In the genomic region with DNA sequence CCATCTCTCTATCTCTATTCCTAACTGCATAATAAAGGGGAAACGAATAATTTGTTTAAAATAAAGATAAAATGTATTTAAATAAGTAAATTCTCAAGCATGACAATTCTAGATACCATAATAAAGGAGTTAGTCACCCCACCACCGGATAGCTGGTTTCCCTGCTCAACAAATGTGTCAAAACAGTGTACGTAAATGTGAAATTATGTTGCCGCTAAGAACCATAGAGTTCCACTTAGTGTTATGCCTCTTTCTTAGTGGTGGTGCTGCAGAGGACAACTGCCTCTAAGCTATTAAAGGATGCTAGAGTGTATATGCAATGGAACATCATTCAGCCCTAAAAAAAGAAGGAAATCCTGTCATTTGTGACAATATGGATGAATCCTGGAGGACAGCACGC, we compare ENCODE assay signal across 25 cellular contexts. TPM values are rescaled to one million over a fixed set of nuclear protein-coding genes. Genes with fewer than 3 reads are reported as not detected.
A peak's percentile ranks its signal among the peaks of the same experiment; 100 is the strongest.
DNase-seq lines count a peak whose midpoint lies in the region; ATAC-seq, FAIRE-seq and TF ChIP-seq lines count a peak whose summit lies in the region.
"Had no signal": no experiment of that assay in that cellular context is flagged by ENCODE, and none has a peak within 500 bp of the region (broad histone marks: within the 10 kb centered on the region; RNA-seq: fewer than 3 reads in every experiment).

No MANE protein-coding gene starts in this region.

- POLR2A ChIA-PET in K562 (lab: Yijun Ruan, JAX) (interaction anchor here (0.6 to 1.6 kb wide), 5 partner anchors 9 to 189 kb away, joined by 3 to 4 read pairs (median 3); no protein-coding TSS in a partner anchor), PC-3 (lab: Charles Lee; ENCODE audit: unreplicated experiment) (no interaction called here)

- H3K36me3 ChIP-seq in K562 (ENCODE audit: control insufficient read depth, insufficient read depth, low read length) (no peaks in the 10 kb centered on the region), PC-3 (ENCODE audit: low read depth, low read length) (no peaks in the 10 kb centered on the region)
- H3K36me3 ChIP-seq: BE2C; BLaER1 treated with 17β-estradiol and CSF1 and Interleukin-3, amounts not matched to agents 10 nM and 100 nM had no signal

- H3K4me1 ChIP-seq in K562 (replicated peaks in 1 of 2; ENCODE audit: control insufficient read depth in 2 of 2, insufficient read depth in 2 of 2, low read length in 2 of 2) (no peaks in the 10 kb centered on the region; a peak in 1 of 5 replicates), PC-3 (ENCODE audit: insufficient read depth, low read length) (no peaks in the 10 kb centered on the region)
- H3K4me1 ChIP-seq: A549; BE2C; BLaER1 treated with 17β-estradiol and CSF1 and Interleukin-3, amounts not matched to agents 10 nM and 100 nM had no signal

- H4K20me1 ChIP-seq in K562 (replicated peaks; ENCODE audit: control insufficient read depth, insufficient read depth, low read length) (no peaks in the 10 kb centered on the region), PC-3 (ENCODE audit: low read length) (no peaks in the 10 kb centered on the region)
- H4K20me1 ChIP-seq: BLaER1 treated with 17β-estradiol and CSF1 and Interleukin-3, amounts not matched to agents 10 nM and 100 nM had no signal

- FAIRE-seq in K562 (lab: Jason Lieb, UNC), result no peak
- FAIRE-seq: A549, D721Med, G401.6, GM12892, H1 had no signal

- no peaks in the 10 kb centered on the region for H3K9me1 ChIP-seq in K562 (ENCODE audit: control insufficient read depth, insufficient read depth, low read length)

- H3F3A ChIP-seq in PC-3 (ENCODE audit: low read length, unreplicated experiment), result no peaks in the 10 kb centered on the region

- no peak overlapping the region for H3K4me2 ChIP-seq in K562 (ENCODE audit: insufficient read depth, low read length)
- H3K4me2 ChIP-seq in PC-3 (ENCODE audit: low read length), result no peak overlapping the region
- H3K4me2 ChIP-seq: A549; BLaER1 treated with 17β-estradiol and CSF1 and Interleukin-3, amounts not matched to agents 10 nM and 100 nM had no signal

- H3K27ac ChIP-seq in K562 (ENCODE audit: extremely low read depth, low read depth, low read length), result no peak overlapping the region
- H3K27ac ChIP-seq in PC-3 (ENCODE audit: low read length), result no peak overlapping the region
- H3K27ac ChIP-seq: A549; BLaER1 treated with 17β-estradiol and CSF1 and Interleukin-3, amounts not matched to agents 10 nM and 100 nM; GM23248 had no signal

- no peak for TF ChIP-seq POLR2A in K562 (conservative IDR thresholded peaks at IDR 0.05)

- peaks cover 0 to 8% (median 7%) of the 10 kb centered on the region in 3 donors for H3K27me3 Mint-ChIP-seq in immature natural killer cell (ENCODE audit: low read depth in 3 of 3)
- no peaks in the 10 kb centered on the region for H3K27me3 Mint-ChIP-seq in natural killer cell treated with Interleukin-12 subunit alpha and Interleukin-12 subunit beta and Interleukin-15 and Interleukin-18, amount 100 ng/mL, for 72 hours
- H3K27me3 Mint-ChIP-seq: CD4-positive, alpha-beta T cell had no signal

- no peak for TF ChIP-seq RAD21 in K562 (CRISPR knock-in tag; conservative IDR thresholded peaks at IDR 0.05 in 1 of 2, IDR thresholded peaks at IDR 0.05 in 1 of 2)

- BruUV-seq in K562 (replicated peaks; lab: Mats Ljungman, UMichigan), result no TSS peak
- BruUV-seq in PC-3 (replicated peaks; lab: Mats Ljungman, UMichigan), result no TSS peak

- TF ChIP-seq CTCF in K562 (IDR thresholded peaks at IDR 0.05 in 2 of 3, conservative IDR thresholded peaks at IDR 0.05 in 1 of 3; ENCODE audit: insufficient read depth in 2 of 3, low read depth in 1 of 3, low read length in 3 of 3) (no peak), PC-3 (conservative IDR thresholded peaks at IDR 0.05; ENCODE audit: low read depth, low read length) (no peak)

- no peaks in the 10 kb centered on the region for H3K9me2 ChIP-seq in PC-3 (replicated peaks; ENCODE audit: low read length)

- no peak overlapping the region for H2AFZ ChIP-seq in K562 (ENCODE audit: low read depth, low read length)
- H2AFZ ChIP-seq in PC-3 (ENCODE audit: low read length), result no peak overlapping the region
- H2AFZ ChIP-seq: GM23248 had no signal

- 9% methylated on average over 5 of the region's 5 CpGs for WGBS in K562 (ENCODE audit: insufficient coverage, low coverage, missing lambda C conversion rate)

- no peaks in the 10 kb centered on the region for H3K9me3 ChIP-seq in K562 (replicated peaks; ENCODE audit: control insufficient read depth, insufficient read depth, low read depth, low read length)
- no peaks in the 10 kb centered on the region for H3K9me3 ChIP-seq in PC-3 (ENCODE audit: low read length)
- H3K9me3 ChIP-seq: A549; BE2C; BLaER1 treated with 17β-estradiol and CSF1 and Interleukin-3, amounts not matched to agents 10 nM and 100 nM had no signal

- H3K79me2 ChIP-seq in K562 (ENCODE audit: control insufficient read depth, insufficient read depth, low read length) (no peaks in the 10 kb centered on the region), PC-3 (ENCODE audit: low read length) (no peaks in the 10 kb centered on the region)

- ATAC-seq in K562, result no peak
- peak in 1 of 2 donors; percentile 73 for ATAC-seq in natural killer cell treated with Interleukin-12 subunit alpha and Interleukin-12 subunit beta and Interleukin-15 and Interleukin-18, amount 100 ng/mL, for 72 hours
- no peak for ATAC-seq in PC-3
- no peak for ATAC-seq in GM21717 (IDR thresholded peaks at IDR 0.05; ENCODE audit: unreplicated experiment)
- ATAC-seq: A549 had no signal

- CTCF ChIA-PET in K562 (lab: Yijun Ruan, JAX; ENCODE audit: low intra/inter-chr PET ratio) (no interaction called here), PC-3 (lab: Charles Lee) (no interaction called here)

- no peak for TF ChIP-seq EP300 in K562 (IDR thresholded peaks at IDR 0.05; ENCODE audit: low read length)

- DNase-seq in K562 (ENCODE audit: extremely low read depth in 1 of 4, low spot score in 3 of 4), result no peak
- peak in 2 of 3 donors; percentile 43 to 60 for DNase-seq in immature natural killer cell
- no peak for DNase-seq in natural killer cell treated with Interleukin-12 subunit alpha and Interleukin-12 subunit beta and Interleukin-15 and Interleukin-18, amount 100 ng/mL, for 72 hours (ENCODE audit: low spot score)
- no peak for DNase-seq in PC-3
- DNase-seq in cortex of kidney (lab: John Stamatoyannopoulos, UW), result no peak
- DNase-seq: 8988T; ACHN; AML-193; BE2C; CD4-positive, alpha-beta T cell; CD8-positive, alpha-beta memory T cell; DMS 273 treated with DMSO at 0.1 percent for 48 hours; DMS53; DMS79 treated with DMSO at 0.1 percent for 48 hours; GM23248; H7; HCEC 1CT had no signal

- peak overlapping the region; percentile 75 to 87 (median 85) for H3K27ac Mint-ChIP-seq in immature natural killer cell
- H3K27ac Mint-ChIP-seq in natural killer cell treated with Interleukin-12 subunit alpha and Interleukin-12 subunit beta and Interleukin-15 and Interleukin-18, amount 100 ng/mL, for 72 hours, result peak overlapping the region in 1 of 2 donors; percentile 76
- H3K27ac Mint-ChIP-seq: CD14-positive monocyte; CD4-positive, alpha-beta T cell had no signal

- H3K27me3 ChIP-seq in K562 (ENCODE audit: control insufficient read depth in 2 of 2, insufficient read depth in 2 of 2, low read length in 2 of 2), result peaks cover 27 to 48% of the 10 kb centered on the region in 2 experiments; a peak in 4 of 5 replicates
- H3K27me3 ChIP-seq in PC-3 (ENCODE audit: low read length), result no peaks in the 10 kb centered on the region
- H3K27me3 ChIP-seq: BE2C; BLaER1 treated with 17β-estradiol and CSF1 and Interleukin-3, amounts not matched to agents 10 nM and 100 nM had no signal

- H3K4me3 ChIP-seq in K562, result no peak overlapping the region
- no peak overlapping the region for H3K4me3 ChIP-seq in PC-3 (ENCODE audit: low read length)
- H3K4me3 ChIP-seq: A549; BLaER1 treated with 17β-estradiol and CSF1 and Interleukin-3, amounts not matched to agents 10 nM and 100 nM; GM23248 had no signal

- peaks cover 0 to 4% (median 0%) of the 10 kb centered on the region in 3 donors for H3K36me3 Mint-ChIP-seq in immature natural killer cell
- H3K36me3 Mint-ChIP-seq in natural killer cell treated with Interleukin-12 subunit alpha and Interleukin-12 subunit beta and Interleukin-15 and Interleukin-18, amount 100 ng/mL, for 72 hours, result no peaks in the 10 kb centered on the region
- H3K36me3 Mint-ChIP-seq: CD14-positive monocyte; CD8-positive, alpha-beta memory T cell had no signal

- intact Hi-C loops in K562 (cut with micrococcal nuclease) (no loop called here), PC-3 (cut with micrococcal nuclease) (no loop called here)

- no peaks in the 10 kb centered on the region for H3K9me3 Mint-ChIP-seq in immature natural killer cell
- H3K9me3 Mint-ChIP-seq in natural killer cell treated with Interleukin-12 subunit alpha and Interleukin-12 subunit beta and Interleukin-15 and Interleukin-18, amount 100 ng/mL, for 72 hours, result peaks cover 2% of the 10 kb centered on the region
- H3K9me3 Mint-ChIP-seq: CD14-positive monocyte; CD4-positive, alpha-beta T cell; CD8-positive, alpha-beta memory T cell had no signal

- H3K9ac ChIP-seq in K562 (ENCODE audit: insufficient read depth in 1 of 2, low read depth in 2 of 2, low read length in 2 of 2) (no peak overlapping the region), PC-3 (ENCODE audit: low read length) (no peak overlapping the region)
- H3K9ac ChIP-seq: BLaER1 treated with 17β-estradiol and CSF1 and Interleukin-3, amounts not matched to agents 10 nM and 100 nM; GM23248 had no signal

- peaks cover 41 to 49% of the 10 kb centered on the region in 2 donors for H3K4me1 Mint-ChIP-seq in immature natural killer cell
- H3K4me1 Mint-ChIP-seq in natural killer cell treated with Interleukin-12 subunit alpha and Interleukin-12 subunit beta and Interleukin-15 and Interleukin-18, amount 100 ng/mL, for 72 hours (ENCODE audit: low read depth in 2 of 2), result peaks cover 18 to 26% of the 10 kb centered on the region in 2 donors
- H3K4me1 Mint-ChIP-seq: CD14-positive monocyte had no signal

- in situ Hi-C loops in K562 (cut with MboI), result no loop called here

- H3K4me3 Mint-ChIP-seq in immature natural killer cell, result peak overlapping the region in 4 of 5 donors; percentile 29 to 61 (median 59)
- peak overlapping the region; percentile 38 for H3K4me3 Mint-ChIP-seq in natural killer cell treated with Interleukin-12 subunit alpha and Interleukin-12 subunit beta and Interleukin-15 and Interleukin-18, amount 100 ng/mL, for 72 hours
- H3K4me3 Mint-ChIP-seq: CD14-positive monocyte; CD4-positive, alpha-beta T cell had no signal

RNA-seq across cellular contexts. Expression of a gene that starts 42.4 kb away (rescaled TPM):
- total RNA-seq in K562 (2011; cell fraction: chromatin; rRNA removed; ENCODE audit: low replicate concordance), result 1.4 and 1.6 TPM in 2 replicates
- total RNA-seq in K562 (2011; cell fraction: nucleolus; rRNA removed), result 1.4 TPM in 1 of 2 replicates, not detected in the other
- 1.5 TPM in 1 of 2 replicates, not detected in the other for total RNA-seq in K562 (2011; cell fraction: nucleoplasm; rRNA removed)
- 0.37 TPM in 1 of 2 replicates, not detected in the other for total RNA-seq in K562 (2014; rRNA removed)
- 1.1 and 1.4 TPM in 2 replicates for total RNA-seq in K562 (2014; rRNA removed; fragmentation: Illumina TruSeq; extraction: Trizol)
- total RNA-seq in K562 (2015; rRNA removed; fragmentation: Illumina TruSeq; extraction: Trizol), result 0.62 and 1.7 TPM in 2 replicates
- 0.58 and 1.5 TPM in 2 replicates for total RNA-seq in K562 (2021)
- polyA plus RNA-seq in K562 (2011; rRNA removed), result 1.3 and 1.5 TPM in 2 replicates
- polyA plus RNA-seq in K562 (2011; cell fraction: cytosol; rRNA removed), result 0.13 and 0.94 TPM in 2 replicates
- polyA plus RNA-seq in K562 (2011; cell fraction: nucleus; rRNA removed), result 5.4 and 7.6 TPM in 2 replicates
- 1.9 and 2.1 TPM in 2 replicates for polyA plus RNA-seq in K562 (2012)
- 1.4 and 1.5 TPM in 2 replicates for polyA plus RNA-seq in K562 (2014; fragmentation: Illumina TruSeq; extraction: Trizol)
- polyA plus RNA-seq in K562 (2014; fragmentation: Nextera tagmentation; extraction: Ambion mirVana), result under 1 TPM; 0.59 to 0.73 TPM
- 1.8 TPM in 2 replicates for polyA plus RNA-seq in K562 (2014; rRNA removed)
- polyA minus RNA-seq in K562 (2011; rRNA and poly(A)+ RNA removed), result 1.5 TPM in 1 of 2 replicates, not detected in the other
- polyA minus RNA-seq in K562 (2011; cell fraction: cytosol; rRNA and poly(A)+ RNA removed), result not detected in 2 replicates
- 0.78 TPM in 1 of 2 replicates, not detected in the other for polyA minus RNA-seq in K562 (2011; cell fraction: nucleus; rRNA and poly(A)+ RNA removed)
- 10 to 100 TPM; 18.1 to 25.8 (median 19.5) TPM for polyA plus RNA-seq in immature natural killer cell
- 1 to 10 TPM; 2.1 to 3.6 TPM for total RNA-seq in natural killer cell treated with Interleukin-12 subunit alpha and Interleukin-12 subunit beta and Interleukin-15 and Interleukin-18, amount 100 ng/mL, for 72 hours
- 7.4 and 13.1 TPM in 2 replicates for total RNA-seq in PC-3 (2014; rRNA removed)
- total RNA-seq: GM23248, H7 had no signal
- polyA plus RNA-seq: CD14-positive monocyte had no signal

Comparison
In these comparisons a context has a peak if more than half of its experiments do, and no peak if none do; other contexts are left out.
1. DNase-seq: peak in immature natural killer cell (2 of 3); none in K562 (0 of 4), natural killer cell treated with Interleukin-12 subunit alpha and Interleukin-12 subunit beta and Interleukin-15 and Interleukin-18, amount 100 ng/mL, for 72 hours (single experiment), PC-3 (single experiment) and cortex of kidney (single experiment).